ENCODE assay signal across 8 cellular contexts in the genomic region with DNA sequence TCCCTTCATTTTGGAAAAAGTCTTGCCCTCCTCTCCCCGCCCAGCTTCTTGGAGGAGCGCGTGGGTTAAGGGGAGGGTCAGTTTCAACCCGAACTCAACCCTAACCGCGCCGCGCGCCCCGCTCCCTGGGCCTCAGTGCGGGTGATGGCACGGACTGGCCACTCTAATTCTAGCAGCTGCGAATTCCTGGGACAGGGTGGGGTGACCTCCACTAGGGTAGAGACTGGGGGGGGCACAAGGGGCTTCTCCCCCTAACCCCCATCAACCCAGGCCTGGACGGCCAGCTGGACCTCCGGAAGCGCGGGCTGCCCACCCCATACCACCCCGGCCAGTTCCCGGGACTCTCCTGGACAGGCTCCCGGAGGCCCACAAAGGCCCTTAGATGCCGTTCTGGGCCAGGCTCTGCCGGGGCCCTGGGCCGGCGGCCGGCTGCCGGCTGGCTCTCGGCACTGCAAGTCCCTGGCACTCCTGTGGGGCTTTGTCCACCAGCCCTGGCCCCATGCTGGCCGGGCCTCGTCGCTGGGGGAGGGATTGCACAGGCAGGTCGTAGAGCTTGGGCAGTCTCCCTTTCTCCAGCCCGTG. TPM values are rescaled to one million over a fixed set of nuclear protein-coding genes. Genes with fewer than 3 reads are reported as not detected.
DNase-seq lines count a peak whose midpoint lies in the region; TF ChIP-seq lines count a peak whose summit lies in the region.

No MANE protein-coding gene starts in this region.

- H3K36me3 ChIP-seq in Caco-2 (ENCODE audit: control insufficient read depth, insufficient read depth, low read length): no peaks in the 10 kb centered on the region
- H3K36me3 ChIP-seq in left ventricle myocardium inferior: no peaks in the 10 kb centered on the region
- no peaks in the 10 kb centered on the region for H3K36me3 ChIP-seq in prostate gland
- no peaks in the 10 kb centered on the region for H3K36me3 ChIP-seq in OCI-LY7 (ENCODE audit: insufficient read depth, low read length)

- H3K9me3 ChIP-seq in Caco-2: no peaks in the 10 kb centered on the region
- H3K9me3 ChIP-seq in left ventricle myocardium inferior (replicated peaks): no peaks in the 10 kb centered on the region
- H3K9me3 ChIP-seq in prostate gland: no peaks in the 10 kb centered on the region
- no peaks in the 10 kb centered on the region for H3K9me3 ChIP-seq in OCI-LY7 (ENCODE audit: low read length)

- no peak overlapping the region for H3K4me3 ChIP-seq in Caco-2 (ENCODE audit: low read depth, low read length)
- peak overlapping the region; percentile 83 for H3K4me3 ChIP-seq in left ventricle myocardium inferior
- peak overlapping the region; percentile 40 to 51 for H3K4me3 ChIP-seq in prostate gland
- H3K4me3 ChIP-seq in OCI-LY7 (ENCODE audit: low read depth, low read length, poor library complexity, severe bottlenecking): no peak overlapping the region

- peaks cover 33% of the 10 kb centered on the region for H3K27me3 Mint-ChIP-seq in Caco-2 (ENCODE audit: insufficient read depth, unreplicated experiment)
- peaks cover 34% of the 10 kb centered on the region for H3K27me3 Mint-ChIP-seq in activated T-helper 2 cell treated with anti-CD3 and anti-CD28 coated beads, Interferon-gamma antibody, Interleukin-2, Interleukin-4, amounts not matched to agents 10 μg/mL and 5 μg/mL and 100 μg/mL, durations not matched to agents 14 hours and 24 hours and 36 hours (ENCODE audit: low read depth)

- peak overlapping the region; percentile 72 for H3K4me3 Mint-ChIP-seq in Caco-2 (ENCODE audit: unreplicated experiment)
- peak overlapping the region; percentile 2 for H3K4me3 Mint-ChIP-seq in activated T-helper 2 cell treated with anti-CD3 and anti-CD28 coated beads, Interferon-gamma antibody, Interleukin-2, Interleukin-4, amounts not matched to agents 10 μg/mL and 5 μg/mL and 100 μg/mL, durations not matched to agents 14 hours and 24 hours and 36 hours (ENCODE audit: low read depth)

- no TSS peak for BruUV-seq in Caco-2 (replicated peaks; lab: Mats Ljungman, UMichigan)
- BruUV-seq in OCI-LY7 (replicated peaks; lab: Mats Ljungman, UMichigan): no TSS peak

- H3K27me3 ChIP-seq in Caco-2 (replicated peaks; ENCODE audit: control insufficient read depth, insufficient read depth, low read length) (no peaks in the 10 kb centered on the region; the same call in none of the 2 replicates), left ventricle myocardium inferior (ENCODE audit: low read depth) (no peaks in the 10 kb centered on the region), prostate gland (replicated peaks; ENCODE audit: insufficient read depth) (no peaks in the 10 kb centered on the region)

- H4K20me1 ChIP-seq in OCI-LY7 (ENCODE audit: insufficient read depth, low read length): no peaks in the 10 kb centered on the region

- H3K36me3 Mint-ChIP-seq in Caco-2 (ENCODE audit: insufficient read depth, unreplicated experiment): no peaks in the 10 kb centered on the region
- no peaks in the 10 kb centered on the region for H3K36me3 Mint-ChIP-seq in activated T-helper 2 cell treated with anti-CD3 and anti-CD28 coated beads, Interferon-gamma antibody, Interleukin-2, Interleukin-4, amounts not matched to agents 10 μg/mL and 5 μg/mL and 100 μg/mL, durations not matched to agents 14 hours and 24 hours and 36 hours (ENCODE audit: low read depth)

- 20% methylated on average over 25 of the region's 32 CpGs for WGBS in prostate gland

- H3K27ac ChIP-seq in left ventricle myocardium inferior (replicated peaks) (peak overlapping the region; percentile 84), prostate gland (peak overlapping the region; percentile 74 to 78), OCI-LY7 (ENCODE audit: low read depth, low read length, poor library complexity, severe bottlenecking) (no peak overlapping the region)

- H3K4me1 Mint-ChIP-seq in Caco-2 (ENCODE audit: low read depth, unreplicated experiment): no peaks in the 10 kb centered on the region
- no peaks in the 10 kb centered on the region for H3K4me1 Mint-ChIP-seq in activated T-helper 2 cell treated with anti-CD3 and anti-CD28 coated beads, Interferon-gamma antibody, Interleukin-2, Interleukin-4, amounts not matched to agents 10 μg/mL and 5 μg/mL and 100 μg/mL, durations not matched to agents 14 hours and 24 hours and 36 hours (ENCODE audit: low read depth)

- CTCF ChIA-PET in Caco-2 (lab: Charles Lee): interaction anchor here (0.6 to 4.5 kb wide), 6 partner anchors 13 to 181 kb away, joined by 3 to 72 read pairs (median 4); no protein-coding TSS in a partner anchor
- CTCF ChIA-PET in OCI-LY7 (lab: Charles Lee; ENCODE audit: unreplicated experiment): no interaction called here

- no peaks in the 10 kb centered on the region for H3K4me1 ChIP-seq in Caco-2
- peaks cover 19% of the 10 kb centered on the region for H3K4me1 ChIP-seq in left ventricle myocardium inferior
- H3K4me1 ChIP-seq in prostate gland (replicated peaks): no peaks in the 10 kb centered on the region
- H3K4me1 ChIP-seq in OCI-LY7 (ENCODE audit: insufficient read depth, low read length, poor library complexity, severe bottlenecking): no peaks in the 10 kb centered on the region

- H3K4me2 ChIP-seq in OCI-LY7 (ENCODE audit: low read length): no peak overlapping the region

- intact Hi-C loops in Caco-2 (cut with micrococcal nuclease; ENCODE audit: unreplicated experiment): loop anchor here (1.0 kb wide), 1 partner anchor 369 kb away; no protein-coding TSS in a partner anchor
- intact Hi-C loops in activated T-helper 2 cell treated with anti-CD3 and anti-CD28 coated beads, Interferon-gamma antibody, Interleukin-2, Interleukin-4, amounts not matched to agents 10 μg/mL and 5 μg/mL and 100 μg/mL, durations not matched to agents 14 hours and 24 hours and 36 hours (cut with micrococcal nuclease): no loop called here
- intact Hi-C loops in left ventricle myocardium inferior (cut with micrococcal nuclease): loop anchor here (5.0 kb wide), 1 partner anchor 79 kb away; no protein-coding TSS in a partner anchor
- intact Hi-C loops in prostate gland (cut with DNase I): loop anchor here (1.0 to 5.0 kb wide), 3 partner anchors 54 to 369 kb away; no protein-coding TSS in a partner anchor
- intact Hi-C loops in OCI-LY7 (cut with micrococcal nuclease; ENCODE audit: unreplicated experiment): loop anchor here (5.0 kb wide), 1 partner anchor 369 kb away; no protein-coding TSS in a partner anchor

- TF ChIP-seq POLR2A in prostate gland (IDR thresholded peaks at IDR 0.05): peak; percentile 17

- TF ChIP-seq CTCF in Caco-2 (IDR thresholded peaks at IDR 0.05; ENCODE audit: insufficient read depth in 1 of 2, low read depth in 1 of 2, low read length in 1 of 2, severe bottlenecking in 1 of 2, unreplicated experiment in 1 of 2) (no peak), left ventricle myocardium inferior (IDR thresholded peaks at IDR 0.05; ENCODE audit: borderline replicate concordance) (peak; percentile 5), prostate gland (IDR thresholded peaks at IDR 0.05) (no peak), OCI-LY7 (conservative IDR thresholded peaks at IDR 0.05; ENCODE audit: low read length) (no peak)

- no peaks in the 10 kb centered on the region for H3K9me2 ChIP-seq in OCI-LY7 (ENCODE audit: insufficient read depth, low read length)

- POLR2A ChIA-PET in Caco-2 (lab: Charles Lee): no interaction called here
- POLR2A ChIA-PET in OCI-LY7 (lab: Charles Lee): no interaction called here

- DNase-seq in Caco-2 (no peak), left ventricle myocardium inferior (peak; percentile 19), prostate gland (ENCODE audit: low spot score) (peak; percentile 13), EL (no peak), NCI-H510A treated with DMSO at 0.1 percent for 48 hours (lab: John Stamatoyannopoulos, UW) (no peak), OCI-LY7 (ENCODE audit: low spot score) (no peak), DMS 273 treated with DMSO at 0.1 percent for 48 hours (lab: John Stamatoyannopoulos, UW) (no peak)
- no peak for DNase-seq in activated T-helper 2 cell treated with anti-CD3 and anti-CD28 coated beads, Interferon-gamma antibody, Interleukin-2, Interleukin-4, amounts not matched to agents 10 μg/mL and 5 μg/mL and 100 μg/mL, durations not matched to agents 14 hours and 24 hours and 36 hours (ENCODE audit: low spot score)

- H2AFZ ChIP-seq in OCI-LY7 (ENCODE audit: low read length): no peak overlapping the region

- no peaks in the 10 kb centered on the region for H3K9me3 Mint-ChIP-seq in Caco-2 (ENCODE audit: unreplicated experiment)
- no peaks in the 10 kb centered on the region for H3K9me3 Mint-ChIP-seq in activated T-helper 2 cell treated with anti-CD3 and anti-CD28 coated beads, Interferon-gamma antibody, Interleukin-2, Interleukin-4, amounts not matched to agents 10 μg/mL and 5 μg/mL and 100 μg/mL, durations not matched to agents 14 hours and 24 hours and 36 hours

- no peaks in the 10 kb centered on the region for H3K79me2 ChIP-seq in OCI-LY7 (ENCODE audit: insufficient read depth, low read depth, low read length)

- no peak overlapping the region for H3K27ac Mint-ChIP-seq in Caco-2 (ENCODE audit: unreplicated experiment)
- no peak overlapping the region for H3K27ac Mint-ChIP-seq in activated T-helper 2 cell treated with anti-CD3 and anti-CD28 coated beads, Interferon-gamma antibody, Interleukin-2, Interleukin-4, amounts not matched to agents 10 μg/mL and 5 μg/mL and 100 μg/mL, durations not matched to agents 14 hours and 24 hours and 36 hours

RNA-seq across cellular contexts. Expression of gene PSD2, which starts 7.2 kb away (rescaled TPM):
- 0.09 and 0.12 TPM in 2 replicates for total RNA-seq in Caco-2 (2022)
- not detected in 2 replicates for total RNA-seq in activated T-helper 2 cell treated with anti-CD3 and anti-CD28 coated beads, Interferon-gamma antibody, Interleukin-2, Interleukin-4, amounts not matched to agents 10 μg/mL and 5 μg/mL and 100 μg/mL, durations not matched to agents 14 hours and 24 hours and 36 hours
- not detected for total RNA-seq in left ventricle myocardium inferior
- under 1 TPM; 0.46 to 0.74 TPM for total RNA-seq in prostate gland
- 0.08 and 0.13 TPM in 2 replicates for total RNA-seq in OCI-LY7 (2014; rRNA removed; shearing (Covaris generic))
- 0.11 and 0.15 TPM in 2 replicates for total RNA-seq in OCI-LY7 (2022)

Comparison
In these comparisons a context has a peak if more than half of its experiments do, and no peak if none do; other contexts are left out.
1. DNase-seq: peak in left ventricle myocardium inferior (single experiment) and prostate gland (single experiment); none in Caco-2 (0 of 2), activated T-helper 2 cell treated with anti-CD3 and anti-CD28 coated beads, Interferon-gamma antibody, Interleukin-2, Interleukin-4, amounts not matched to agents 10 μg/mL and 5 μg/mL and 100 μg/mL, durations not matched to agents 14 hours and 24 hours and 36 hours (single experiment), EL (single experiment), NCI-H510A treated with DMSO at 0.1 percent for 48 hours (single experiment), OCI-LY7 (single experiment) and DMS 273 treated with DMSO at 0.1 percent for 48 hours (single experiment).
2. H3K4me3 ChIP-seq: peak in left ventricle myocardium inferior (single experiment) and prostate gland (2 of 2); none in Caco-2 (single experiment) and OCI-LY7 (single experiment).